ENCODE assay signal across 2 cellular contexts in genomic region chrX:68508799-68509198, GRCh38.
TF ChIP-seq lines count a peak whose summit lies in the region.

No MANE protein-coding gene starts in this region.

TF ChIP-seq in SK-N-SH treated with all-trans-retinoic acid at 6 μM for 48 hours, 23 proteins besides CTCF, POLR2A, EP300 and RAD21 (continued from another document):
- TF ChIP-seq CSDC2 (CRISPR knock-in tag; IDR thresholded peaks at IDR 0.05), result no peak
- no peak for TF ChIP-seq ZNF565 (CRISPR knock-in tag; conservative IDR thresholded peaks at IDR 0.05; ENCODE audit: low read depth)
- TF ChIP-seq TSHZ2 (CRISPR knock-in tag; IDR thresholded peaks at IDR 0.05), result no peak
- TF ChIP-seq POU6F1 (CRISPR knock-in tag; IDR thresholded peaks at IDR 0.05; ENCODE audit: borderline replicate concordance, low read depth), result no peak
- no peak for TF ChIP-seq ZFP30 (CRISPR knock-in tag; IDR thresholded peaks at IDR 0.05)
- TF ChIP-seq BACH2 (CRISPR knock-in tag; IDR thresholded peaks at IDR 0.05; ENCODE audit: borderline replicate concordance), result no peak
- no peak for TF ChIP-seq PATZ1 (CRISPR knock-in tag; IDR thresholded peaks at IDR 0.05; ENCODE audit: borderline replicate concordance)
- TF ChIP-seq TCF4 (CRISPR knock-in tag; IDR thresholded peaks at IDR 0.05; ENCODE audit: borderline replicate concordance), result no peak

TF ChIP-seq in SK-N-SH, 30 proteins besides CTCF, POLR2A, EP300 and RAD21 (continued from another document):
- TF ChIP-seq REST (IDR thresholded peaks at IDR 0.05; ENCODE audit: low read depth, low read length) (no peak), GABPA (IDR thresholded peaks at IDR 0.05; ENCODE audit: low read depth) (no peak), TEAD4 (IDR thresholded peaks at IDR 0.05; ENCODE audit: borderline replicate concordance, insufficient read depth) (no peak), CHD2 (IDR thresholded peaks at IDR 0.05; ENCODE audit: low read length, partially characterized antibody) (no peak)
TF ChIP-seq in SK-N-SH: peak in this region for 0.
